In the genomic region with DNA sequence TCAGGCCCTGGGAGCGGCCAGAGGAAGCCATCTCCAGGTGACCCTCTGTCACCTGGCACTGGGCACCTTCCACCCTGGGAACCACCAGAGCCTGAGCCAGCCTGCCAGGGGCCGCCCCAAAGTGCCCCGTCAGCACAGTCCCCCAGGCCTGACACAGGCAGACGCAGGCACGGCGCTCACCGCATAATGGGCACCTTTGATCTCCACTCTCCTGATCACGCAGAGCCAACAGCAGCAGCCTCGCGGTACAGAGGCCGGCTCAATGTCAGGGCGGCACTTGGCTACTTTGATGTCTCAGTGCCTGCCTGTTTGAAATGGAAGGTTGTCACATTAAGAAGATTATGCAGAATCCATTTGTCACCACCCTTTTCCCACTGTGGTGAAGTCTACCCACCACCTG, we compare ENCODE assay signal across 17 cellular contexts.
DNase-seq lines count a peak whose midpoint lies in the region; ATAC-seq lines count a peak whose summit lies in the region.
"Had no signal": no experiment of that assay in that cellular context is flagged by ENCODE, and none has a peak within 500 bp of the region (broad histone marks: within the 10 kb centered on the region; RNA-seq: fewer than 3 reads in every experiment).

No MANE protein-coding gene starts in this region.

- H3K36me3 ChIP-seq in neuronal stem cell (replicated peaks in 1 of 2; ENCODE audit: control insufficient read depth in 2 of 2, insufficient read depth in 2 of 2, low read length in 2 of 2), result no peaks in the 10 kb centered on the region
- H3K36me3 ChIP-seq: BLaER1, HAP-1 had no signal

- H3K18ac ChIP-seq in neuronal stem cell (ENCODE audit: low read length), result peak overlapping the region; percentile 6

- H3K9me3 ChIP-seq in neuronal stem cell (replicated peaks in 1 of 2; ENCODE audit: control insufficient read depth in 2 of 2, insufficient read depth in 1 of 2, low read depth in 1 of 2, low read length in 2 of 2), result peaks cover 0 to 2% of the 10 kb centered on the region in 2 donors
- H3K9me3 ChIP-seq: HAP-1 had no signal

- H3K4me3 ChIP-seq in neuronal stem cell (ENCODE audit: low read length in 2 of 2), result no peak overlapping the region
- H3K4me3 ChIP-seq: BLaER1, GM12878, HAP-1 had no signal

- no peak overlapping the region for H3K4me2 ChIP-seq in neuronal stem cell (ENCODE audit: insufficient read depth, low read length, poor library complexity, severe bottlenecking)
- H3K4me2 ChIP-seq: BLaER1 had no signal

- H2AK5ac ChIP-seq in neuronal stem cell (ENCODE audit: low read depth, low read length), result no peak overlapping the region

- no peak overlapping the region for H2BK120ac ChIP-seq in neuronal stem cell (ENCODE audit: low read depth, low read length)

- no peak overlapping the region for H2BK12ac ChIP-seq in neuronal stem cell (ENCODE audit: low read length)

- H3K27me3 ChIP-seq in neuronal stem cell (ENCODE audit: control insufficient read depth in 3 of 3, insufficient read depth in 3 of 3, low read depth in 1 of 3, low read length in 3 of 3), result no peaks in the 10 kb centered on the region
- H3K27me3 ChIP-seq: BLaER1 had no signal

- no peak overlapping the region for H2BK15ac ChIP-seq in neuronal stem cell (ENCODE audit: low read length)

- DNase-seq in NCI-H82 (lab: John Stamatoyannopoulos, UW) (peak; percentile 71), SW480 (ENCODE audit: low spot score) (peak; percentile 98), neuronal stem cell (ENCODE audit: low spot score) (no peak), GDM1 (lab: John Stamatoyannopoulos, UW) (no peak), sciatic nerve (ENCODE audit: low spot score) (no peak)
- DNase-seq: Caco-2; CD4-positive, CD25-positive, alpha-beta regulatory T cell; CD8-positive, alpha-beta T cell; DMS153; DND-41; GOT3; HFFc6 had no signal

- H3K23ac ChIP-seq in neuronal stem cell (ENCODE audit: low read depth, low read length, poor library complexity), result no peak overlapping the region

- H3K79me1 ChIP-seq in neuronal stem cell (ENCODE audit: low read depth, low read length), result no peaks in the 10 kb centered on the region

- no peak overlapping the region for H4K91ac ChIP-seq in neuronal stem cell (ENCODE audit: low read depth, low read length, poor library complexity)

- no peak overlapping the region for H3K27ac ChIP-seq in neuronal stem cell (replicated peaks; ENCODE audit: low read length)
- H3K27ac ChIP-seq: BLaER1, C4-2B had no signal

- no peak overlapping the region for H3K9ac ChIP-seq in neuronal stem cell (ENCODE audit: low read depth, low read length, poor library complexity)
- H3K9ac ChIP-seq: BLaER1 had no signal

- no peak for ATAC-seq in HG02623 (IDR thresholded peaks at IDR 0.05; ENCODE audit: unreplicated experiment)
- no peak for ATAC-seq in sciatic nerve
- ATAC-seq: CD8-positive, alpha-beta T cell; GM12878 had no signal

- peak overlapping the region; percentile 59 for H3K14ac ChIP-seq in neuronal stem cell (ENCODE audit: low read length)

- intact Hi-C loops in sciatic nerve (cut with DNase I), result no loop called here

- no peak overlapping the region for H3K4ac ChIP-seq in neuronal stem cell (ENCODE audit: low read length)

- H2BK5ac ChIP-seq in neuronal stem cell (ENCODE audit: low read length), result no peak overlapping the region

- H2AFZ ChIP-seq in neuronal stem cell (ENCODE audit: low read length), result no peak overlapping the region

- WGBS in neuronal stem cell (ENCODE audit: extremely low coverage in 2 of 2, insufficient read length in 2 of 2, insufficient replicate concordance in 1 of 2), 2 donors, result no CpG with 5 or more reads among the region's 12 CpGs

- no peak overlapping the region for H4K8ac ChIP-seq in neuronal stem cell (ENCODE audit: low read depth, low read length)

- no peaks in the 10 kb centered on the region for H3K4me1 ChIP-seq in neuronal stem cell (ENCODE audit: control insufficient read depth in 2 of 2, insufficient read depth in 1 of 2, low read depth in 1 of 2, low read length in 2 of 2)
- H3K4me1 ChIP-seq: Caco-2, HAP-1 had no signal

Comparison
In these comparisons a context has a peak if more than half of its experiments do, and no peak if none do; other contexts are left out.
1. DNase-seq: peak in NCI-H82 (single experiment) and SW480 (single experiment); none in neuronal stem cell (single experiment), GDM1 (single experiment) and sciatic nerve (single experiment).